In the genomic region with DNA sequence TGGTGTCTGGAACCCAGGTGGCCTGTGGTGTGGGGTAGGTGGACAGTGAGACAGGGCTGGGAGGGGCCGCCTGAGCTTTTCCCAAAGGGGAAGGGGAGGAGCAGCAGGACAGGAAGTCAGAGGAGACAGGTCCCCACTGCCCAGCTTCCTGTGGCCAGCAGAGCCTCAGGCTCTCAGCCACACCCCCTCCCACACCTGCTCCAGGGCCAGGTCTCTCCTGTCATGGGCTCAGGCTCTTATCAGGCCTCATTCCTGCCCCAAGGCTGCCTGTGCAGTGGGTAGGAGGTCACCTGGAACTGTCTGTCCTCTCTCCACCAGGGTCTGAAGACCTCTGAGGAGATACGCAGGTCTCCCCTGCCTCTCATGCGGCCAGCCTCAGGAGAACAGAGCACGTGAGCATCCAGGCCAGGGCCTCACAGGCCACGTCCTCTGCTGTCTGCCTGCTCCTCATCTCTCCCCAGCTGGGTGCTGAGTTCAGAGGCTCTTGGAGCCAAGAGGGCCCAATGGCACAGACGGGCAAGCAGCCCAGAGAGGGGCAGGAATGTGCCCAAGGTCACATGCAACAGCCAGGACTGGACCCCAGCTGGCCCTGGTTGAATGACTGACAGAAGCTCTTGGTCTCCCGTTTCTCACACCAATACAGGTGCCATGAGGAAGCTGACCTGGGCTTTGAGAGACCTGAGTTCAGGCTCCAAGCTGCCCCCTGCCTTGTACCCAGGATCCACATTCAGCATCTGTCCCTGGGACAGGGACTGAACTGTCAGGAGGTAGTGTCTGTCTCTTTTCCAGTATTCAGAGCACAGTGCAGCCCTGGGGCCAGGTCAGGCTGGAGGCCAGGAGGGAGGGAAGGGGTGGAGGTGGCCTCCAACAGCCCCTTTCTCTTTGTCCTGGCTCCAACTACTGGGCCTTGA, we compare ENCODE assay signal across 1 cellular context.
TF ChIP-seq lines count a peak whose summit lies in the region.

No MANE protein-coding gene starts in this region.

TF ChIP-seq in K562, 482 proteins besides CTCF, POLR2A, EP300 and RAD21 (continued from another document and continues in another):
- TF ChIP-seq, protein P1, sequence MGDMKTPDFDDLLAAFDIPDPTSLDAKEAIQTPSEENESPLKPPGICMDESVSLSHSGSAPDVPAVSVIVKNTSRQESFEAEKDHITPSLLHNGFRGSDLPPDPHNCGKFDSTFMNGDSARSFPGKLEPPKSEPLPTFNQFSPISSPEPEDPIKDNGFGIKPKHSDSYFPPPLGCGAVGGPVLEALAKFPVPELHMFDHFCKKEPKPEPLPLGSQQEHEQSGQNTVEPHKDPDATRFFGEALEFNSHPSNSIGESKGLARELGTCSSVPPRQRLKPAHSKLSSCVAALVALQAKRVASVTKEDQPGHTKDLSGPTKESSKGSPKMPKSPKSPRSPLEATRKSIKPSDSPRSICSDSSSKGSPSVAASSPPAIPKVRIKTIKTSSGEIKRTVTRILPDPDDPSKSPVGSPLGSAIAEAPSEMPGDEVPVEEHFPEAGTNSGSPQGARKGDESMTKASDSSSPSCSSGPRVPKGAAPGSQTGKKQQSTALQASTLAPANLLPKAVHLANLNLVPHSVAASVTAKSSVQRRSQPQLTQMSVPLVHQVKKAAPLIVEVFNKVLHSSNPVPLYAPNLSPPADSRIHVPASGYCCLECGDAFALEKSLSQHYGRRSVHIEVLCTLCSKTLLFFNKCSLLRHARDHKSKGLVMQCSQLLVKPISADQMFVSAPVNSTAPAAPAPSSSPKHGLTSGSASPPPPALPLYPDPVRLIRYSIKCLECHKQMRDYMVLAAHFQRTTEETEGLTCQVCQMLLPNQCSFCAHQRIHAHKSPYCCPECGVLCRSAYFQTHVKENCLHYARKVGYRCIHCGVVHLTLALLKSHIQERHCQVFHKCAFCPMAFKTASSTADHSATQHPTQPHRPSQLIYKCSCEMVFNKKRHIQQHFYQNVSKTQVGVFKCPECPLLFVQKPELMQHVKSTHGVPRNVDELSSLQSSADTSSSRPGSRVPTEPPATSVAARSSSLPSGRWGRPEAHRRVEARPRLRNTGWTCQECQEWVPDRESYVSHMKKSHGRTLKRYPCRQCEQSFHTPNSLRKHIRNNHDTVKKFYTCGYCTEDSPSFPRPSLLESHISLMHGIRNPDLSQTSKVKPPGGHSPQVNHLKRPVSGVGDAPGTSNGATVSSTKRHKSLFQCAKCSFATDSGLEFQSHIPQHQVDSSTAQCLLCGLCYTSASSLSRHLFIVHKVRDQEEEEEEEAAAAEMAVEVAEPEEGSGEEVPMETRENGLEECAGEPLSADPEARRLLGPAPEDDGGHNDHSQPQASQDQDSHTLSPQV (IDR thresholded peaks at IDR 0.05) = peak; percentile 78
- TF ChIP-seq RBM39 (optimal IDR thresholded peaks at IDR 0.05; ENCODE audit: low read depth, low read length) (no peak), NUFIP1 (IDR thresholded peaks at IDR 0.05; ENCODE audit: partially characterized antibody) (no peak), PHF8 (IDR thresholded peaks at IDR 0.05; ENCODE audit: borderline replicate concordance, low read length) (peak; percentile 5; the same call in 1 of the 2 replicates), NEUROD1 (IDR thresholded peaks at IDR 0.05; ENCODE audit: borderline replicate concordance, low read depth, low read length, partially characterized antibody) (no peak), PTTG1 (tag; IDR thresholded peaks at IDR 0.05; ENCODE audit: low read depth) (no peak), ZNF354B (CRISPR knock-in tag; IDR thresholded peaks at IDR 0.05) (no peak), PHB2 (IDR thresholded peaks at IDR 0.05; ENCODE audit: low read depth) (no peak), TBP (optimal IDR thresholded peaks at IDR 0.05; ENCODE audit: low read depth, low read length) (peak; percentile 11), FOXP1 (CRISPR knock-in tag; IDR thresholded peaks at IDR 0.05) (peak; percentile 44; the same call in 1 of the 2 replicates), KDM5B (IDR thresholded peaks at IDR 0.05; ENCODE audit: insufficient replicate concordance, low read depth, low read length) (peak; percentile 9), RBM14 (IDR thresholded peaks at IDR 0.05; ENCODE audit: borderline replicate concordance, insufficient read depth, low read depth, low read length) (no peak), SAFB (IDR thresholded peaks at IDR 0.05; ENCODE audit: borderline replicate concordance, low read depth, low read length) (no peak), JUN (IDR thresholded peaks at IDR 0.05; ENCODE audit: borderline replicate concordance, low read depth, low read length) (no peak; the same call in 1 of the 2 replicates), JUN (CRISPR knock-in tag; IDR thresholded peaks at IDR 0.05; ENCODE audit: borderline replicate concordance) (0 out of 2 replicates have a peak, but pooled peaks have one; percentile 59), PHF20 (IDR thresholded peaks at IDR 0.05; ENCODE audit: partially characterized antibody) (peak; percentile 21), ARID2 (IDR thresholded peaks at IDR 0.05) (no peak), BCOR (IDR thresholded peaks at IDR 0.05) (no peak), ZNF436 (CRISPR knock-in tag; IDR thresholded peaks at IDR 0.05) (no peak), ZNF75A (CRISPR knock-in tag; IDR thresholded peaks at IDR 0.05) (no peak), BACH1 (tag; IDR thresholded peaks at IDR 0.05) (no peak), POLR2G (IDR thresholded peaks at IDR 0.05; ENCODE audit: low read depth, low read length) (peak; percentile 67; the same call in 1 of the 2 replicates), ZNF766 (CRISPR knock-in tag; conservative IDR thresholded peaks at IDR 0.05) (peak; percentile 50; the same call in 1 of the 2 replicates), ZNF644 (tag; IDR thresholded peaks at IDR 0.05; ENCODE audit: low read depth) (no peak), DACH1 (IDR thresholded peaks at IDR 0.05; ENCODE audit: partially characterized antibody) (no peak), CCAR2 (IDR thresholded peaks at IDR 0.05; ENCODE audit: low read depth, low read length) (no peak), GABPA (tag; conservative IDR thresholded peaks at IDR 0.05; ENCODE audit: low read depth) (peak; percentile 86), NRF1 (conservative IDR thresholded peaks at IDR 0.05 in 1 of 2, IDR thresholded peaks at IDR 0.05 in 1 of 2) (no peak; a peak in 1 of 4 replicates), ARNT (IDR thresholded peaks at IDR 0.05) (no peak)
- TF ChIP-seq, protein P2, sequence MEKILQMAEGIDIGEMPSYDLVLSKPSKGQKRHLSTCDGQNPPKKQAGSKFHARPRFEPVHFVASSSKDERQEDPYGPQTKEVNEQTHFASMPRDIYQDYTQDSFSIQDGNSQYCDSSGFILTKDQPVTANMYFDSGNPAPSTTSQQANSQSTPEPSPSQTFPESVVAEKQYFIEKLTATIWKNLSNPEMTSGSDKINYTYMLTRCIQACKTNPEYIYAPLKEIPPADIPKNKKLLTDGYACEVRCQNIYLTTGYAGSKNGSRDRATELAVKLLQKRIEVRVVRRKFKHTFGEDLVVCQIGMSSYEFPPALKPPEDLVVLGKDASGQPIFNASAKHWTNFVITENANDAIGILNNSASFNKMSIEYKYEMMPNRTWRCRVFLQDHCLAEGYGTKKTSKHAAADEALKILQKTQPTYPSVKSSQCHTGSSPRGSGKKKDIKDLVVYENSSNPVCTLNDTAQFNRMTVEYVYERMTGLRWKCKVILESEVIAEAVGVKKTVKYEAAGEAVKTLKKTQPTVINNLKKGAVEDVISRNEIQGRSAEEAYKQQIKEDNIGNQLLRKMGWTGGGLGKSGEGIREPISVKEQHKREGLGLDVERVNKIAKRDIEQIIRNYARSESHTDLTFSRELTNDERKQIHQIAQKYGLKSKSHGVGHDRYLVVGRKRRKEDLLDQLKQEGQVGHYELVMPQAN (IDR thresholded peaks at IDR 0.05; ENCODE audit: borderline replicate concordance) = peak; percentile 77; the same call in 1 of the 2 replicates
- TF ChIP-seq, protein P3, sequence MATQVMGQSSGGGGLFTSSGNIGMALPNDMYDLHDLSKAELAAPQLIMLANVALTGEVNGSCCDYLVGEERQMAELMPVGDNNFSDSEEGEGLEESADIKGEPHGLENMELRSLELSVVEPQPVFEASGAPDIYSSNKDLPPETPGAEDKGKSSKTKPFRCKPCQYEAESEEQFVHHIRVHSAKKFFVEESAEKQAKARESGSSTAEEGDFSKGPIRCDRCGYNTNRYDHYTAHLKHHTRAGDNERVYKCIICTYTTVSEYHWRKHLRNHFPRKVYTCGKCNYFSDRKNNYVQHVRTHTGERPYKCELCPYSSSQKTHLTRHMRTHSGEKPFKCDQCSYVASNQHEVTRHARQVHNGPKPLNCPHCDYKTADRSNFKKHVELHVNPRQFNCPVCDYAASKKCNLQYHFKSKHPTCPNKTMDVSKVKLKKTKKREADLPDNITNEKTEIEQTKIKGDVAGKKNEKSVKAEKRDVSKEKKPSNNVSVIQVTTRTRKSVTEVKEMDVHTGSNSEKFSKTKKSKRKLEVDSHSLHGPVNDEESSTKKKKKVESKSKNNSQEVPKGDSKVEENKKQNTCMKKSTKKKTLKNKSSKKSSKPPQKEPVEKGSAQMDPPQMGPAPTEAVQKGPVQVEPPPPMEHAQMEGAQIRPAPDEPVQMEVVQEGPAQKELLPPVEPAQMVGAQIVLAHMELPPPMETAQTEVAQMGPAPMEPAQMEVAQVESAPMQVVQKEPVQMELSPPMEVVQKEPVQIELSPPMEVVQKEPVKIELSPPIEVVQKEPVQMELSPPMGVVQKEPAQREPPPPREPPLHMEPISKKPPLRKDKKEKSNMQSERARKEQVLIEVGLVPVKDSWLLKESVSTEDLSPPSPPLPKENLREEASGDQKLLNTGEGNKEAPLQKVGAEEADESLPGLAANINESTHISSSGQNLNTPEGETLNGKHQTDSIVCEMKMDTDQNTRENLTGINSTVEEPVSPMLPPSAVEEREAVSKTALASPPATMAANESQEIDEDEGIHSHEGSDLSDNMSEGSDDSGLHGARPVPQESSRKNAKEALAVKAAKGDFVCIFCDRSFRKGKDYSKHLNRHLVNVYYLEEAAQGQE (CRISPR knock-in tag; IDR thresholded peaks at IDR 0.05; ENCODE audit: low read depth) = no peak
- TF ChIP-seq, protein P4, sequence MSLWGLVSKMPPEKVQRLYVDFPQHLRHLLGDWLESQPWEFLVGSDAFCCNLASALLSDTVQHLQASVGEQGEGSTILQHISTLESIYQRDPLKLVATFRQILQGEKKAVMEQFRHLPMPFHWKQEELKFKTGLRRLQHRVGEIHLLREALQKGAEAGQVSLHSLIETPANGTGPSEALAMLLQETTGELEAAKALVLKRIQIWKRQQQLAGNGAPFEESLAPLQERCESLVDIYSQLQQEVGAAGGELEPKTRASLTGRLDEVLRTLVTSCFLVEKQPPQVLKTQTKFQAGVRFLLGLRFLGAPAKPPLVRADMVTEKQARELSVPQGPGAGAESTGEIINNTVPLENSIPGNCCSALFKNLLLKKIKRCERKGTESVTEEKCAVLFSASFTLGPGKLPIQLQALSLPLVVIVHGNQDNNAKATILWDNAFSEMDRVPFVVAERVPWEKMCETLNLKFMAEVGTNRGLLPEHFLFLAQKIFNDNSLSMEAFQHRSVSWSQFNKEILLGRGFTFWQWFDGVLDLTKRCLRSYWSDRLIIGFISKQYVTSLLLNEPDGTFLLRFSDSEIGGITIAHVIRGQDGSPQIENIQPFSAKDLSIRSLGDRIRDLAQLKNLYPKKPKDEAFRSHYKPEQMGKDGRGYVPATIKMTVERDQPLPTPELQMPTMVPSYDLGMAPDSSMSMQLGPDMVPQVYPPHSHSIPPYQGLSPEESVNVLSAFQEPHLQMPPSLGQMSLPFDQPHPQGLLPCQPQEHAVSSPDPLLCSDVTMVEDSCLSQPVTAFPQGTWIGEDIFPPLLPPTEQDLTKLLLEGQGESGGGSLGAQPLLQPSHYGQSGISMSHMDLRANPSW (CRISPR knock-in tag; IDR thresholded peaks at IDR 0.05) = no peak
- TF ChIP-seq, protein P5, sequence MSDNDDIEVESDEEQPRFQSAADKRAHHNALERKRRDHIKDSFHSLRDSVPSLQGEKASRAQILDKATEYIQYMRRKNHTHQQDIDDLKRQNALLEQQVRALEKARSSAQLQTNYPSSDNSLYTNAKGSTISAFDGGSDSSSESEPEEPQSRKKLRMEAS (CRISPR knock-in tag; IDR thresholded peaks at IDR 0.05) = peak; percentile 74
- TF ChIP-seq, protein P6, sequence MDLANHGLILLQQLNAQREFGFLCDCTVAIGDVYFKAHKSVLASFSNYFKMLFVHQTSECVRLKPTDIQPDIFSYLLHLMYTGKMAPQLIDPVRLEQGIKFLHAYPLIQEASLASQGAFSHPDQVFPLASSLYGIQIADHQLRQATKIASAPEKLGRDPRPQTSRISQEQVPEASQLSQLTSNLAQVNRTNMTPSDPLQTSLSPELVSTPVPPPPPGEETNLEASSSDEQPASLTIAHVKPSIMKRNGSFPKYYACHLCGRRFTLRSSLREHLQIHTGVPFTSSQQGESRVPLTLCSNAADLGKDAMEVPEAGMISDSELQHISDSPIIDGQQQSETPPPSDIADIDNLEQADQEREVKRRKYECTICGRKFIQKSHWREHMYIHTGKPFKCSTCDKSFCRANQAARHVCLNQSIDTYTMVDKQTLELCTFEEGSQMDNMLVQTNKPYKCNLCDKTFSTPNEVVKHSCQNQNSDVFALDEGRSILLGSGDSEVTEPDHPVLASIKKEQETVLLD (IDR thresholded peaks at IDR 0.05) = no peak
